In the genomic region with DNA sequence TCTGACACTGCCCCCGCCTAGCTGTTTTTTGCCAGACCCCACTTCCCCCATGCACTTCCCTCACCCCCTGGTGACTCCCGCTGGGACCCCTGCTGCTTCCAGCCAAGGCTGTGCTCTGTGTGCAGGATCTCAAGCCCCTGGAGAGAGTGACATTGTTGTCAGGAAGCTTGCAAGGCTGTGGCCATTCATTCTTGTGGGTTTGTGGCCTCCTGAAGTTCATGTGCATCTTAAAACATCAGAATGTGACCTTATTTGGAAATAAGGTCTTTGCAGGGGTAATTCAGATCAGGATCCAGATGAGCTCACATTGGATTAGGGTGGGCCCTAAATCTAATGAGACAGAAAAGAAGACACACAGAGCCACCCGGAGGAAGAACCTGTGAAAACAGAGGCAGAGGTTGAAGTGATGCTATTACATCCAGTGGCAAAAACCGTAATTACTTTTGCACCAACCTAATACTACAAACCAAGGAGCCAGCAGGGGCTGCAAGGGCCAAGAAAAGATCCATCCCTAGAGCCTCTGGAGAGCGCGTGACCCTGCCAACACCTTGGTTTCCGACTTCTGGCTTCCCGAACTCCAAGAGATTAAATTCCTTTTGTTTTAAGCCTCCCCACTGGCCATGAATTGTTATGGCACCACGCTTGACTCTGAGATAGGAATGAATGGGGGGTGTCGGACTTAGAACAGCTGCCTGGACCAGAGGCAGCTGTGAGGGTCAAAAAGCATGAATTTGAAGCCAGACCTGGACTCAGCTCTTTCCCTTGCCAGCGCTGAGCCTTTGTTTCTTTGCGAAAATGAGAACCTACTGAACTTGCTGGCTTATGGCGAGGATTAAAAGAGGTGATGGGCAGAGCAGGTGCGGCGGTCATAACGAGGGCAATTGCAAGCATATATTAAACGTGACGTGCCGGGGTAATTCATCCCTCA, we compare ENCODE assay signal across 11 cellular contexts.
A peak's percentile ranks its signal among the peaks of the same experiment; 100 is the strongest.
DNase-seq lines count a peak whose midpoint lies in the region; ATAC-seq lines count a peak whose summit lies in the region.
"Had no signal": no experiment of that assay in that cellular context is flagged by ENCODE, and none has a peak within 500 bp of the region (broad histone marks: within the 10 kb centered on the region; RNA-seq: fewer than 3 reads in every experiment).

No MANE protein-coding gene starts in this region.

- H3K27ac Mint-ChIP-seq in CD8-positive, alpha-beta memory T cell = peak overlapping the region in 4 of 8 donors; percentile 14 to 88 (median 84)

- peak overlapping the region in 4 of 7 donors; percentile 34 to 56 (median 54) for H3K4me3 Mint-ChIP-seq in CD8-positive, alpha-beta memory T cell

- H3K27me3 Mint-ChIP-seq in CD8-positive, alpha-beta memory T cell = peaks cover 3 to 25% of the 10 kb centered on the region in 2 donors

- H3K9ac ChIP-seq in HUES48 (ENCODE audit: low read depth, low read length) = peak overlapping the region; percentile 17; the same call in 1 of the 2 replicates

- no peaks in the 10 kb centered on the region for H3K4me1 ChIP-seq in CD8-positive, alpha-beta memory T cell (ENCODE audit: insufficient read depth, low read length)
- H3K4me1 ChIP-seq in HUES48 (ENCODE audit: control insufficient read depth, insufficient read depth, low read length) = peaks cover 29% of the 10 kb centered on the region
- H3K4me1 ChIP-seq: colonic mucosa had no signal

- ATAC-seq in GM18498 (IDR thresholded peaks at IDR 0.05; ENCODE audit: unreplicated experiment) = no peak
- ATAC-seq: GM12878 had no signal

- POLR2A ChIA-PET in CD8-positive, alpha-beta memory T cell (lab: Charles Lee) = no interaction called here

- no peaks in the 10 kb centered on the region for H3K9me3 ChIP-seq in CD8-positive, alpha-beta memory T cell (ENCODE audit: low read length)
- no peaks in the 10 kb centered on the region for H3K9me3 ChIP-seq in HUES48 (ENCODE audit: control insufficient read depth, insufficient read depth, low read length)
- H3K9me3 ChIP-seq: colonic mucosa had no signal

- no peaks in the 10 kb centered on the region for H3K36me3 Mint-ChIP-seq in CD8-positive, alpha-beta memory T cell

- no peak overlapping the region for H3K4me3 ChIP-seq in CD8-positive, alpha-beta memory T cell (ENCODE audit: low read length)
- H3K4me3 ChIP-seq in HUES48 (ENCODE audit: low read depth, low read length) = peak overlapping the region; percentile 12
- H3K4me3 ChIP-seq: colonic mucosa, GM12878 had no signal

- peaks cover 12 to 18% (median 17%) of the 10 kb centered on the region in 3 donors for H3K4me1 Mint-ChIP-seq in CD8-positive, alpha-beta memory T cell

- peak in 3 of 5 donors; percentile 1 to 22 (median 6) for DNase-seq in CD8-positive, alpha-beta memory T cell
- peak; percentile 56 to 61 for DNase-seq in activated T-cell treated with anti-CD3 and anti-CD28 coated beads, Interleukin-2, amount 50 U/mL, for 48 hours
- DNase-seq in iPS-NIHi11 (ENCODE audit: low spot score) = peak; percentile 32
- DNase-seq in OCI-M1 (lab: John Stamatoyannopoulos, UW) = no peak
- no peak for DNase-seq in effector CD4-positive, alpha-beta T cell
- DNase-seq in NCI-H2107 treated with DMSO at 0.1 percent for 48 hours (lab: John Stamatoyannopoulos, UW; ENCODE audit: unreplicated experiment) = no peak
- DNase-seq: colonic mucosa; stimulated activated CD4-positive, alpha-beta T cell treated with anti-CD3 and anti-CD28 coated beads, Interleukin-1b, Interleukin-23, amount 100 ng/mL, for 48 hours had no signal

- CTCF ChIA-PET in CD8-positive, alpha-beta memory T cell (lab: Charles Lee) = no interaction called here

- H3K27me3 ChIP-seq in CD8-positive, alpha-beta memory T cell (ENCODE audit: insufficient read depth, low read length, poor library complexity, severe bottlenecking) = no peaks in the 10 kb centered on the region
- H3K27me3 ChIP-seq in HUES48 (ENCODE audit: control insufficient read depth, insufficient read depth, low read length) = no peaks in the 10 kb centered on the region
- H3K27me3 ChIP-seq: colonic mucosa had no signal

- no peaks in the 10 kb centered on the region for H3K36me3 ChIP-seq in CD8-positive, alpha-beta memory T cell (ENCODE audit: insufficient read depth, low read length)
- no peaks in the 10 kb centered on the region for H3K36me3 ChIP-seq in HUES48 (ENCODE audit: control insufficient read depth, insufficient read depth, low read length)
- H3K36me3 ChIP-seq: colonic mucosa had no signal

- H3K27ac ChIP-seq in CD8-positive, alpha-beta memory T cell (ENCODE audit: low read depth, low read length) = no peak overlapping the region
- H3K27ac ChIP-seq in HUES48 (ENCODE audit: low read depth, low read length) = peak overlapping the region; percentile 91
- H3K27ac ChIP-seq: colonic mucosa had no signal

- peaks cover 0 to 2% (median 0%) of the 10 kb centered on the region in 5 donors for H3K9me3 Mint-ChIP-seq in CD8-positive, alpha-beta memory T cell

Comparison
In these comparisons a context has a peak if more than half of its experiments do, and no peak if none do; other contexts are left out.
1. DNase-seq: peak in CD8-positive, alpha-beta memory T cell (3 of 5), activated T-cell treated with anti-CD3 and anti-CD28 coated beads, Interleukin-2, amount 50 U/mL, for 48 hours (2 of 2) and iPS-NIHi11 (single experiment); none in OCI-M1 (single experiment), effector CD4-positive, alpha-beta T cell (single experiment) and NCI-H2107 treated with DMSO at 0.1 percent for 48 hours (single experiment).